ENCODE assay signal across 27 cellular contexts in the genomic region with DNA sequence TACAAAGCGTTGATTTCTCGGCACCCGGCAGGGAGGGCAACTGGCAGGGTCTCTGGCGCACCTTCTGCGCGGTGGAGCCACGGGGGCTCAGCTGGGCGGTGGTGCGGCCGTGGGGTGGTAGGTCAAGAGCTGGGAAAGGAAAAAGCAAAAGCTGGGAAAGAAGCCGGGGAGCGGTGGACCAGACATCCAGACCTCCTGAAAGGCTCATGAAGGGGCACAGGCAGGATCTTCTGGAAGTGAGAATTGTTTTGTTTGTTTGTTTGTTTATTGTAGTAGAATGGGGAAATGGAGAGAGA. TPM values are rescaled to one million over a fixed set of nuclear protein-coding genes. Genes with fewer than 3 reads are reported as not detected.
DNase-seq lines count a peak whose midpoint lies in the region; ATAC-seq, FAIRE-seq and TF ChIP-seq lines count a peak whose summit lies in the region.
"Had no signal": no experiment of that assay in that cellular context is flagged by ENCODE, and none has a peak within 500 bp of the region (broad histone marks: within the 10 kb centered on the region; RNA-seq: fewer than 3 reads in every experiment).

No MANE protein-coding gene starts in this region.

- dilution Hi-C loops in endothelial cell of umbilical vein (cut with MboI; ENCODE audit: extremely low pct_ligation_motif_present, low sequenced_read_pairs): no loop called here

- ATAC-seq in WTC11: peak; percentile 14; the same call in 1 of the 2 replicates
- ATAC-seq: activated CD4-positive, CD25-positive, alpha-beta regulatory T cell treated with anti-CD3 and anti-CD28 coated beads, Interleukin-2, amount 50 U/mL, for 24 hours; esophagus mucosa; left lobe of liver had no signal

- H3K27me3 ChIP-seq in endothelial cell of umbilical vein (ENCODE audit: control insufficient read depth in 2 of 2, insufficient read depth in 2 of 2, low read length in 2 of 2) (peaks cover 10 to 16% of the 10 kb centered on the region in 2 experiments), breast epithelium (peaks cover 0 to 8% of the 10 kb centered on the region in 2 donors)

- H3K36me3 Mint-ChIP-seq in WTC11: no peaks in the 10 kb centered on the region
- no peaks in the 10 kb centered on the region for H3K36me3 Mint-ChIP-seq in mesothelial cell of epicardium
- H3K36me3 Mint-ChIP-seq in type B pancreatic cell: no peaks in the 10 kb centered on the region

- H2AFZ ChIP-seq in endothelial cell of umbilical vein (ENCODE audit: low read depth, low read length): peak overlapping the region; percentile 86

- H3K27ac ChIP-seq in endothelial cell of umbilical vein (ENCODE audit: insufficient read depth, low read depth, low read length): no peak overlapping the region
- no peak overlapping the region for H3K27ac ChIP-seq in breast epithelium
- H3K27ac ChIP-seq: thoracic aorta had no signal

- no peaks in the 10 kb centered on the region for H4K20me1 ChIP-seq in endothelial cell of umbilical vein (replicated peaks; ENCODE audit: control insufficient read depth, extremely low read depth, insufficient read depth, low read length)

- no peak for TF ChIP-seq POLR2A in endothelial cell of umbilical vein (IDR thresholded peaks at IDR 0.05; ENCODE audit: low read depth, low read length)
- no peak for TF ChIP-seq POLR2A in breast epithelium (IDR thresholded peaks at IDR 0.05)

- H3K36me3 ChIP-seq in endothelial cell of umbilical vein (ENCODE audit: control insufficient read depth in 2 of 2, extremely low read depth in 1 of 2, insufficient read depth in 2 of 2, low read length in 2 of 2) (no peaks in the 10 kb centered on the region), breast epithelium (no peaks in the 10 kb centered on the region)
- H3K36me3 ChIP-seq: spleen, thoracic aorta had no signal

- FAIRE-seq in endothelial cell of umbilical vein (lab: Jason Lieb, UNC): no peak

- peak overlapping the region; percentile 80; the same call in 1 of the 2 replicates for H3K27ac Mint-ChIP-seq in WTC11
- H3K27ac Mint-ChIP-seq in mesothelial cell of epicardium: peak overlapping the region; percentile 26
- H3K27ac Mint-ChIP-seq in type B pancreatic cell: no peak overlapping the region
- H3K27ac Mint-ChIP-seq: activated CD4-positive, alpha-beta memory T cell treated with anti-CD3 and anti-CD28 coated beads, Interleukin-2, amount 10 ng/mL, durations not matched to agents 7 days and 5 days; HFFc6 had no signal

- H3K4me2 ChIP-seq in endothelial cell of umbilical vein (ENCODE audit: insufficient read depth, low read length): peak overlapping the region; percentile 73

- POLR2A ChIA-PET in WTC11 (lab: Charles Lee) (interaction anchor here (0.7 kb wide), 1 partner anchor 11 kb away, joined by 4 read pairs; no protein-coding TSS in a partner anchor), endothelial cell of umbilical vein (lab: Charles Lee) (no interaction called here)

- CTCF ChIA-PET in WTC11 (lab: Charles Lee) (interaction anchor here (0.7 to 1.3 kb wide), 6 partner anchors 9 to 103 kb away, joined by 3 to 7 read pairs (median 4); partner anchors contain the start of gene NBPF1), endothelial cell of umbilical vein (lab: Charles Lee) (interaction anchor here (1.2 kb wide), 1 partner anchor 12 kb away, joined by 6 read pairs; no protein-coding TSS in a partner anchor)

- no peaks in the 10 kb centered on the region for H3K9me1 ChIP-seq in endothelial cell of umbilical vein (replicated peaks; ENCODE audit: control insufficient read depth, extremely low read depth, insufficient read depth, low read length)

- peaks cover 9% of the 10 kb centered on the region for H3K4me1 Mint-ChIP-seq in WTC11
- peaks cover 21% of the 10 kb centered on the region for H3K4me1 Mint-ChIP-seq in mesothelial cell of epicardium
- H3K4me1 Mint-ChIP-seq in type B pancreatic cell (ENCODE audit: unreplicated experiment): peaks cover 12% of the 10 kb centered on the region
- H3K4me1 Mint-ChIP-seq: activated CD4-positive, alpha-beta memory T cell treated with anti-CD3 and anti-CD28 coated beads, Interleukin-2, amount 10 ng/mL, durations not matched to agents 7 days and 5 days had no signal

- intact Hi-C loops in endothelial cell of umbilical vein (cut with micrococcal nuclease) (no loop called here), breast epithelium (cut with DNase I; ENCODE audit: low total_unique reads) (no loop called here)

- DNase-seq in WTC11 (ENCODE audit: low spot score) (no peak), endothelial cell of umbilical vein (ENCODE audit: low read depth, low spot score) (no peak), mesothelial cell of epicardium (ENCODE audit: low spot score in 2 of 2, unreplicated experiment in 2 of 2) (no peak), type B pancreatic cell (ENCODE audit: extremely low spot score, unreplicated experiment) (no peak), NCI-H146 treated with DMSO at 0.1 percent for 48 hours (lab: John Stamatoyannopoulos, UW; ENCODE audit: unreplicated experiment) (no peak), breast epithelium (ENCODE audit: low spot score in 2 of 2) (no peak), RPMI8226 (no peak)
- DNase-seq: activated CD4-positive, alpha-beta memory T cell treated with anti-CD3 and anti-CD28 coated beads, Interleukin-2, amount 10 ng/mL, durations not matched to agents 7 days and 5 days; activated gamma-delta T cell treated with Interleukin-2 at 50 U/mL for 16 hours; caudate nucleus; DMS53; effector CD8-positive, alpha-beta T cell; HFFc6; NCI-H1048; NCI-H1930; NCI-H226; NCI-H82; SIG-M5; spleen; stimulated activated CD4-positive, alpha-beta T cell treated with anti-CD3 and anti-CD28 coated beads, Interleukin-4, amount 100 ng/mL, for 1 hour; stimulated activated naive CD4-positive, alpha-beta T cell had no signal

- peak overlapping the region; percentile 37 for H3K9ac ChIP-seq in endothelial cell of umbilical vein (replicated peaks; ENCODE audit: extremely low read depth, insufficient read depth, low read length)

- BruUV-seq in endothelial cell of umbilical vein (replicated peaks; lab: Mats Ljungman, UMichigan): no TSS peak

- peaks cover 39% of the 10 kb centered on the region for H3K27me3 Mint-ChIP-seq in WTC11 (ENCODE audit: low read depth)
- H3K27me3 Mint-ChIP-seq in mesothelial cell of epicardium (ENCODE audit: low read depth): peaks cover 77% of the 10 kb centered on the region
- peaks cover 80% of the 10 kb centered on the region for H3K27me3 Mint-ChIP-seq in type B pancreatic cell

- no peaks in the 10 kb centered on the region for H3K9me3 ChIP-seq in endothelial cell of umbilical vein (replicated peaks; ENCODE audit: control insufficient read depth, insufficient read depth, low read length)
- no peaks in the 10 kb centered on the region for H3K9me3 ChIP-seq in breast epithelium
- H3K9me3 ChIP-seq: spleen, thoracic aorta had no signal

- H3K4me3 ChIP-seq in endothelial cell of umbilical vein (replicated peaks in 1 of 3; ENCODE audit: insufficient read depth in 1 of 3, low read depth in 1 of 3, low read length in 3 of 3): peak overlapping the region in 2 of 3 experiments; percentile 39 to 78
- no peak overlapping the region for H3K4me3 ChIP-seq in breast epithelium

- peaks cover 6% of the 10 kb centered on the region for H3K4me1 ChIP-seq in endothelial cell of umbilical vein (ENCODE audit: control insufficient read depth, extremely low read depth, insufficient read depth, low read length)
- no peaks in the 10 kb centered on the region for H3K4me1 ChIP-seq in breast epithelium

- H3K79me2 ChIP-seq in endothelial cell of umbilical vein (ENCODE audit: control insufficient read depth, insufficient read depth, low read length): no peaks in the 10 kb centered on the region

- TF ChIP-seq CTCF in WTC11 (IDR thresholded peaks at IDR 0.05) (no peak), endothelial cell of umbilical vein (IDR thresholded peaks at IDR 0.05; ENCODE audit: extremely low read depth in 1 of 2, insufficient read depth in 1 of 2, low read depth in 1 of 2, low read length in 2 of 2) (no peak), mesothelial cell of epicardium (IDR thresholded peaks at IDR 0.05; ENCODE audit: unreplicated experiment) (no peak), type B pancreatic cell (conservative IDR thresholded peaks at IDR 0.05) (no peak), breast epithelium (IDR thresholded peaks at IDR 0.05) (no peak)

- peak overlapping the region; percentile 96 for H3K4me3 Mint-ChIP-seq in WTC11
- H3K4me3 Mint-ChIP-seq in mesothelial cell of epicardium: peak overlapping the region; percentile 74
- peak overlapping the region; percentile 71 for H3K4me3 Mint-ChIP-seq in type B pancreatic cell
- H3K4me3 Mint-ChIP-seq: activated CD4-positive, alpha-beta memory T cell treated with anti-CD3 and anti-CD28 coated beads, Interleukin-2, amount 10 ng/mL, durations not matched to agents 7 days and 5 days; HFFc6 had no signal

- H3K9me3 Mint-ChIP-seq in WTC11 (no peaks in the 10 kb centered on the region), mesothelial cell of epicardium (no peaks in the 10 kb centered on the region), type B pancreatic cell (no peaks in the 10 kb centered on the region)
- H3K9me3 Mint-ChIP-seq: activated CD4-positive, alpha-beta memory T cell treated with anti-CD3 and anti-CD28 coated beads, Interleukin-2, amount 10 ng/mL, durations not matched to agents 7 days and 5 days; HFFc6 had no signal

TF ChIP-seq in WTC11, 78 proteins besides CTCF, POLR2A, EP300 and RAD21 (continues in another document):
- TF ChIP-seq ZNF317 (CRISPR knock-in tag; IDR thresholded peaks at IDR 0.05; ENCODE audit: borderline replicate concordance, low read depth): no peak

TF ChIP-seq in endothelial cell of umbilical vein, 7 proteins besides CTCF, POLR2A, EP300 and RAD21 (continues in another document):
- no peak for TF ChIP-seq EZH2 (IDR thresholded peaks at IDR 0.05; ENCODE audit: borderline replicate concordance, low read depth, low read length, severe bottlenecking)
- no peak for TF ChIP-seq GATA2 (IDR thresholded peaks at IDR 0.05; ENCODE audit: insufficient read depth, insufficient read length, low read depth, low read length)
- no peak for TF ChIP-seq FOS (IDR thresholded peaks at IDR 0.05; ENCODE audit: borderline replicate concordance, insufficient read depth, low read length)

RNA-seq across cellular contexts. Expression of gene RNU1-1, which starts 7.2 kb away (rescaled TPM):
- 1,028 to 1,267 TPM (median 1,197 TPM) in 3 replicates for total RNA-seq in WTC11 (2021)
- 1,319 and 2,019 TPM in 2 replicates for total RNA-seq in endothelial cell of umbilical vein
- polyA plus RNA-seq in endothelial cell of umbilical vein: under 0.01 and 206 TPM in 2 replicates
- under 0.01 TPM in 1 of 2 replicates, not detected in the other for polyA plus RNA-seq in endothelial cell of umbilical vein (2011; cell fraction: cytosol; rRNA removed)
- polyA plus RNA-seq in endothelial cell of umbilical vein (2011; cell fraction: nucleus; rRNA removed): under 0.01 TPM in 2 replicates
- polyA plus RNA-seq in endothelial cell of umbilical vein (2012): 123 TPM in 1 of 2 replicates, not detected in the other
- polyA minus RNA-seq in endothelial cell of umbilical vein: 9,566 and 13,963 TPM in 2 replicates
- 46,668 TPM for polyA minus RNA-seq in endothelial cell of umbilical vein (2011; cell fraction: cytosol; rRNA and poly(A)+ RNA removed)
- 60,677 and 87,675 TPM in 2 replicates for polyA minus RNA-seq in endothelial cell of umbilical vein (2011; cell fraction: nucleus; rRNA and poly(A)+ RNA removed)
- total RNA-seq in mesothelial cell of epicardium: 3,774 to 3,945 TPM (median 3,937 TPM) in 3 replicates
- total RNA-seq in type B pancreatic cell (ENCODE audit: low replicate concordance): 2,993 and 3,564 TPM in 2 replicates
- under 1 TPM; under 0.01 TPM for total RNA-seq in breast epithelium
- total RNA-seq: HT1080 had no signal
- polyA plus RNA-seq: neural cell, spleen had no signal

Comparison
In these comparisons a context has a peak if more than half of its experiments do, and no peak if none do; other contexts are left out.
1. H3K4me3 ChIP-seq: peak in endothelial cell of umbilical vein (2 of 3); none in breast epithelium (0 of 3).
2. RNA of gene RNU1-1, which starts 7.2 kb away (total RNA-seq): 3,774 to 3,945 TPM in mesothelial cell of epicardium, 2,993 to 3,564 TPM in type B pancreatic cell, 1,319 to 2,019 TPM in endothelial cell of umbilical vein and 1,028 to 1,267 TPM in WTC11; under 0.01 TPM in breast epithelium; every median in the first group is over 1,000 times any median in the second.
3. Peak in every context shown above with its lines, with median percentiles within 50 percentile points of each other: H3K4me3 Mint-ChIP-seq.